In genomic region chr19:18608805-18609716, GRCh38 we compare ENCODE assay signal across 2 cellular contexts.
TF ChIP-seq lines count a peak whose summit lies in the region.

No MANE protein-coding gene starts in this region.

TF ChIP-seq in HEK293, 187 proteins besides CTCF, POLR2A, EP300 and RAD21 (continued from another document):
- 0 out of 2 replicates have a peak, but pooled peaks have one; percentile 13 for TF ChIP-seq KLF1 (tag by site-specific recombination; IDR thresholded peaks at IDR 0.05)
- TF ChIP-seq ZNF791 (tag by site-specific recombination; IDR thresholded peaks at IDR 0.05): no peak
- TF ChIP-seq, protein P1, sequence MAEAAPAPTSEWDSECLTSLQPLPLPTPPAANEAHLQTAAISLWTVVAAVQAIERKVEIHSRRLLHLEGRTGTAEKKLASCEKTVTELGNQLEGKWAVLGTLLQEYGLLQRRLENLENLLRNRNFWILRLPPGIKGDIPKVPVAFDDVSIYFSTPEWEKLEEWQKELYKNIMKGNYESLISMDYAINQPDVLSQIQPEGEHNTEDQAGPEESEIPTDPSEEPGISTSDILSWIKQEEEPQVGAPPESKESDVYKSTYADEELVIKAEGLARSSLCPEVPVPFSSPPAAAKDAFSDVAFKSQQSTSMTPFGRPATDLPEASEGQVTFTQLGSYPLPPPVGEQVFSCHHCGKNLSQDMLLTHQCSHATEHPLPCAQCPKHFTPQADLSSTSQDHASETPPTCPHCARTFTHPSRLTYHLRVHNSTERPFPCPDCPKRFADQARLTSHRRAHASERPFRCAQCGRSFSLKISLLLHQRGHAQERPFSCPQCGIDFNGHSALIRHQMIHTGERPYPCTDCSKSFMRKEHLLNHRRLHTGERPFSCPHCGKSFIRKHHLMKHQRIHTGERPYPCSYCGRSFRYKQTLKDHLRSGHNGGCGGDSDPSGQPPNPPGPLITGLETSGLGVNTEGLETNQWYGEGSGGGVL (tag by site-specific recombination; IDR thresholded peaks at IDR 0.05): peak; percentile 82
- no peak for TF ChIP-seq ZNF274 (IDR thresholded peaks at IDR 0.05; ENCODE audit: low read length)
- TF ChIP-seq ZNF274 (tag by site-specific recombination; IDR thresholded peaks at IDR 0.05; ENCODE audit: borderline replicate concordance): no peak
- TF ChIP-seq ZBTB8A (tag by site-specific recombination; IDR thresholded peaks at IDR 0.05): peak; percentile 68
- TF ChIP-seq ZNF530 (tag by site-specific recombination; IDR thresholded peaks at IDR 0.05; ENCODE audit: low read depth): no peak
- peak; percentile 59 for TF ChIP-seq ZNF768 (tag by site-specific recombination; IDR thresholded peaks at IDR 0.05)
- no peak for TF ChIP-seq ZNF350 (tag by site-specific recombination; IDR thresholded peaks at IDR 0.05)
- peak; percentile 85 for TF ChIP-seq PRDM1 (tag by site-specific recombination; IDR thresholded peaks at IDR 0.05)
- TF ChIP-seq MYNN (tag by site-specific recombination; IDR thresholded peaks at IDR 0.05; ENCODE audit: borderline replicate concordance): no peak
- no peak for TF ChIP-seq EGR2 (tag by site-specific recombination; IDR thresholded peaks at IDR 0.05; ENCODE audit: low read depth)
- TF ChIP-seq ZNF423 (tag by site-specific recombination; IDR thresholded peaks at IDR 0.05): no peak
- peak; percentile 61 for TF ChIP-seq ZNF366 (tag by site-specific recombination; conservative IDR thresholded peaks at IDR 0.05)
- no peak; the same call in 1 of the 2 replicates for TF ChIP-seq ZFP69B (tag by site-specific recombination; IDR thresholded peaks at IDR 0.05)
- TF ChIP-seq ZNF341 (tag by site-specific recombination; IDR thresholded peaks at IDR 0.05; ENCODE audit: low read depth): peak; percentile 53
- TF ChIP-seq ZNF501 (tag by site-specific recombination; IDR thresholded peaks at IDR 0.05): no peak
- no peak for TF ChIP-seq ZFHX2 (tag by site-specific recombination; conservative IDR thresholded peaks at IDR 0.05)
- TF ChIP-seq ZNF624 (tag by site-specific recombination; IDR thresholded peaks at IDR 0.05): no peak

TF ChIP-seq in neural cell, 6 proteins besides CTCF, POLR2A, EP300 and RAD21 (continued from another document):
- TF ChIP-seq, protein P2, sequence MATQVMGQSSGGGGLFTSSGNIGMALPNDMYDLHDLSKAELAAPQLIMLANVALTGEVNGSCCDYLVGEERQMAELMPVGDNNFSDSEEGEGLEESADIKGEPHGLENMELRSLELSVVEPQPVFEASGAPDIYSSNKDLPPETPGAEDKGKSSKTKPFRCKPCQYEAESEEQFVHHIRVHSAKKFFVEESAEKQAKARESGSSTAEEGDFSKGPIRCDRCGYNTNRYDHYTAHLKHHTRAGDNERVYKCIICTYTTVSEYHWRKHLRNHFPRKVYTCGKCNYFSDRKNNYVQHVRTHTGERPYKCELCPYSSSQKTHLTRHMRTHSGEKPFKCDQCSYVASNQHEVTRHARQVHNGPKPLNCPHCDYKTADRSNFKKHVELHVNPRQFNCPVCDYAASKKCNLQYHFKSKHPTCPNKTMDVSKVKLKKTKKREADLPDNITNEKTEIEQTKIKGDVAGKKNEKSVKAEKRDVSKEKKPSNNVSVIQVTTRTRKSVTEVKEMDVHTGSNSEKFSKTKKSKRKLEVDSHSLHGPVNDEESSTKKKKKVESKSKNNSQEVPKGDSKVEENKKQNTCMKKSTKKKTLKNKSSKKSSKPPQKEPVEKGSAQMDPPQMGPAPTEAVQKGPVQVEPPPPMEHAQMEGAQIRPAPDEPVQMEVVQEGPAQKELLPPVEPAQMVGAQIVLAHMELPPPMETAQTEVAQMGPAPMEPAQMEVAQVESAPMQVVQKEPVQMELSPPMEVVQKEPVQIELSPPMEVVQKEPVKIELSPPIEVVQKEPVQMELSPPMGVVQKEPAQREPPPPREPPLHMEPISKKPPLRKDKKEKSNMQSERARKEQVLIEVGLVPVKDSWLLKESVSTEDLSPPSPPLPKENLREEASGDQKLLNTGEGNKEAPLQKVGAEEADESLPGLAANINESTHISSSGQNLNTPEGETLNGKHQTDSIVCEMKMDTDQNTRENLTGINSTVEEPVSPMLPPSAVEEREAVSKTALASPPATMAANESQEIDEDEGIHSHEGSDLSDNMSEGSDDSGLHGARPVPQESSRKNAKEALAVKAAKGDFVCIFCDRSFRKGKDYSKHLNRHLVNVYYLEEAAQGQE (IDR thresholded peaks at IDR 0.05; ENCODE audit: borderline replicate concordance): no peak
